16 cellular contexts compared by ENCODE assay signal in the genomic region with DNA sequence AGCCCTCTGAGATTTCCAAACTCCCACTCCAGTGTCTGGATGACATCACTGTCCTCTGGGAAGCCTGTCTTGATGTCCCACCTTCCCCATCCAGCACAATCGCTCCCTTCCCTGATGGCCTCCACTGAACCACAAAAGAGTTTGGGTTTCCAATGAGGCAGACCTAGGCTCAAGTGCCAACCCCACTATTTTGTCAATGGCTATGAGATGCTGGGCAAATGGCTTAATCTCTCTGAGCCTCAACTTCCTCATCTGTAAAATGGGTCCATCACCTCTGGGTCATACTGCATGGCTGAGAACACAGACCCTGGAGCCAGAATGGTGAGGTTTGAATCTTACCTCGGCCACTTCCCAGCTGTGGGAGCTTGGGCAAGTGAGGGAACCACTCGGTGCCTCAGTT. TPM values are rescaled to one million over a fixed set of nuclear protein-coding genes. Genes with fewer than 3 reads are reported as not detected.
DNase-seq lines count a peak whose midpoint lies in the region; ATAC-seq and TF ChIP-seq lines count a peak whose summit lies in the region.
"Had no signal": no experiment of that assay in that cellular context is flagged by ENCODE, and none has a peak within 500 bp of the region (broad histone marks: within the 10 kb centered on the region; RNA-seq: fewer than 3 reads in every experiment).

No MANE protein-coding gene starts in this region.

- TF ChIP-seq EP300 in esophagus muscularis mucosa (IDR thresholded peaks at IDR 0.05) (no peak), upper lobe of left lung (IDR thresholded peaks at IDR 0.05) (no peak)

- WGBS in esophagus muscularis mucosa, result 100% methylated on average over 3 of the region's 3 CpGs
- 94 to 98% methylated on average over 3 of the region's 3 CpGs for WGBS in upper lobe of left lung, 2 donors

- peaks cover 46% of the 10 kb centered on the region for H3K27me3 Mint-ChIP-seq in activated CD8-positive, alpha-beta memory T cell treated with anti-CD3 and anti-CD28 coated beads, Interleukin-2, amount 10 ng/mL, durations not matched to agents 7 days and 5 days

- H3K4me1 ChIP-seq in esophagus muscularis mucosa (no peaks in the 10 kb centered on the region), upper lobe of left lung (no peaks in the 10 kb centered on the region)
- H3K4me1 ChIP-seq: BLaER1 had no signal

- H3K9me3 Mint-ChIP-seq in activated CD8-positive, alpha-beta memory T cell treated with anti-CD3 and anti-CD28 coated beads, Interleukin-2, amount 10 ng/mL, durations not matched to agents 7 days and 5 days (ENCODE audit: low read depth), result no peaks in the 10 kb centered on the region

- TF ChIP-seq POLR2A in esophagus muscularis mucosa (IDR thresholded peaks at IDR 0.05; ENCODE audit: low read depth) (no peak), upper lobe of left lung (IDR thresholded peaks at IDR 0.05) (no peak)

- no peak for ATAC-seq in activated CD8-positive, alpha-beta memory T cell treated with anti-CD3 and anti-CD28 coated beads, Interleukin-2, amount 10 ng/mL, durations not matched to agents 7 days and 5 days
- ATAC-seq in HG02798 (IDR thresholded peaks at IDR 0.05; ENCODE audit: poor library complexity, unreplicated experiment), result no peak
- no peak for ATAC-seq in upper lobe of left lung (ENCODE audit: low FRiP score in 2 of 2)

- no peak overlapping the region for H3K4me3 ChIP-seq in esophagus muscularis mucosa
- no peak overlapping the region for H3K4me3 ChIP-seq in upper lobe of left lung
- H3K4me3 ChIP-seq: BLaER1, GM23248 had no signal

- peaks cover 3% of the 10 kb centered on the region for H3K4me1 Mint-ChIP-seq in activated CD8-positive, alpha-beta memory T cell treated with anti-CD3 and anti-CD28 coated beads, Interleukin-2, amount 10 ng/mL, durations not matched to agents 7 days and 5 days
- H3K4me1 Mint-ChIP-seq: CD4-positive, alpha-beta memory T cell; IgD-negative memory B cell had no signal

- intact Hi-C loops in esophagus muscularis mucosa (cut with DNase I), result no loop called here

- peak; percentile 9 for DNase-seq in activated CD8-positive, alpha-beta memory T cell treated with anti-CD3 and anti-CD28 coated beads for 24 hours
- DNase-seq in activated CD8-positive, alpha-beta memory T cell treated with anti-CD3 and anti-CD28 coated beads, Interleukin-2, amount 10 ng/mL, durations not matched to agents 7 days and 5 days, result no peak
- DNase-seq in M059J (ENCODE audit: low read depth), result peak; percentile 12
- peak; percentile 87 for DNase-seq in esophagus muscularis mucosa (ENCODE audit: extremely low spot score)
- DNase-seq in upper lobe of left lung, result no peak
- no peak for DNase-seq in activated CD4-positive, alpha-beta T cell treated with anti-CD3 and anti-CD28 coated beads, Interleukin-2, amount 50 U/mL, for 1 hour
- DNase-seq: 8988T; CD4-positive, alpha-beta memory T cell; GM23248; HCEC 1CT had no signal

- H3K36me3 Mint-ChIP-seq in activated CD8-positive, alpha-beta memory T cell treated with anti-CD3 and anti-CD28 coated beads, Interleukin-2, amount 10 ng/mL, durations not matched to agents 7 days and 5 days, result no peaks in the 10 kb centered on the region
- H3K36me3 Mint-ChIP-seq: CD14-positive monocyte; CD4-positive, alpha-beta memory T cell had no signal

- H3K4me3 Mint-ChIP-seq in activated CD8-positive, alpha-beta memory T cell treated with anti-CD3 and anti-CD28 coated beads, Interleukin-2, amount 10 ng/mL, durations not matched to agents 7 days and 5 days, result no peak overlapping the region
- H3K4me3 Mint-ChIP-seq: CD14-positive monocyte; CD4-positive, alpha-beta memory T cell; IgD-negative memory B cell had no signal

- H3K27me3 ChIP-seq in esophagus muscularis mucosa, result no peaks in the 10 kb centered on the region
- no peaks in the 10 kb centered on the region for H3K27me3 ChIP-seq in upper lobe of left lung
- H3K27me3 ChIP-seq: BLaER1 had no signal

- CTCF ChIA-PET in activated CD8-positive, alpha-beta memory T cell treated with anti-CD3 and anti-CD28 coated beads, Interleukin-2, amount 10 ng/mL, durations not matched to agents 7 days and 5 days (lab: Charles Lee), result interaction anchor here (1.0 to 1.5 kb wide), 3 partner anchors 14 to 118 kb away, joined by 3 read pairs; no protein-coding TSS in a partner anchor

- H3K27ac ChIP-seq in esophagus muscularis mucosa (replicated peaks in 1 of 4), result no peak overlapping the region
- no peak overlapping the region for H3K27ac ChIP-seq in upper lobe of left lung
- H3K27ac ChIP-seq: BLaER1, GM23248, HL-60 had no signal

- H3K36me3 ChIP-seq in esophagus muscularis mucosa, result no peaks in the 10 kb centered on the region
- H3K36me3 ChIP-seq in upper lobe of left lung, result no peaks in the 10 kb centered on the region
- H3K36me3 ChIP-seq: BLaER1 had no signal

- TF ChIP-seq CTCF in esophagus muscularis mucosa (IDR thresholded peaks at IDR 0.05) (no peak), upper lobe of left lung (IDR thresholded peaks at IDR 0.05) (no peak)

- H3K27ac Mint-ChIP-seq in activated CD8-positive, alpha-beta memory T cell treated with anti-CD3 and anti-CD28 coated beads, Interleukin-2, amount 10 ng/mL, durations not matched to agents 7 days and 5 days, result no peak overlapping the region
- H3K27ac Mint-ChIP-seq: CD4-positive, alpha-beta memory T cell had no signal

- H3K9me3 ChIP-seq in esophagus muscularis mucosa (no peaks in the 10 kb centered on the region), upper lobe of left lung (no peaks in the 10 kb centered on the region)
- H3K9me3 ChIP-seq: BLaER1 had no signal

RNA-seq across cellular contexts. Expression of gene SLC13A3, which starts 11.7 kb away (rescaled TPM):
- under 1 TPM in 1 of 2 experiments, not detected in 1; 0.19 TPM for total RNA-seq in activated CD8-positive, alpha-beta memory T cell treated with anti-CD3 and anti-CD28 coated beads, Interleukin-2, amount 10 ng/mL, durations not matched to agents 7 days and 5 days
- total RNA-seq in M059J (2014; rRNA removed; shearing (Covaris generic)), result not detected in 2 replicates
- total RNA-seq in esophagus muscularis mucosa (under 1 TPM; 0.42 to 0.66 (median 0.61) TPM), upper lobe of left lung (10 to 100 TPM in 1 of 6 donors, 1 to 10 TPM in 4, under 1 TPM in 1; 0.88 to 11.5 (median 1.3) TPM)
- total RNA-seq: HT1080 had no signal

RNA-seq across cellular contexts. Expression of gene TP53RK, which starts 49.7 kb away (rescaled TPM):
- total RNA-seq in activated CD8-positive, alpha-beta memory T cell treated with anti-CD3 and anti-CD28 coated beads, Interleukin-2, amount 10 ng/mL, durations not matched to agents 7 days and 5 days, result 10 to 100 TPM; 14.8 to 20.9 TPM
- total RNA-seq in M059J (2014; rRNA removed; shearing (Covaris generic)), result 24.7 and 28.0 TPM in 2 replicates
- total RNA-seq in esophagus muscularis mucosa, result 10 to 100 TPM; 19.9 to 22.2 (median 21.0) TPM
- total RNA-seq in upper lobe of left lung, result 10 to 100 TPM in 4 of 6 donors, 1 to 10 TPM in 2; 8.1 to 21.9 (median 12.5) TPM

Comparison
In these comparisons a context has a peak if more than half of its experiments do, and no peak if none do; other contexts are left out.
1. DNase-seq: peak in activated CD8-positive, alpha-beta memory T cell treated with anti-CD3 and anti-CD28 coated beads for 24 hours (single experiment), M059J (single experiment) and esophagus muscularis mucosa (single experiment); none in activated CD8-positive, alpha-beta memory T cell treated with anti-CD3 and anti-CD28 coated beads, Interleukin-2, amount 10 ng/mL, durations not matched to agents 7 days and 5 days (single experiment), upper lobe of left lung (0 of 2) and activated CD4-positive, alpha-beta T cell treated with anti-CD3 and anti-CD28 coated beads, Interleukin-2, amount 50 U/mL, for 1 hour (single experiment).